11 cellular contexts compared by ENCODE assay signal in the genomic region with DNA sequence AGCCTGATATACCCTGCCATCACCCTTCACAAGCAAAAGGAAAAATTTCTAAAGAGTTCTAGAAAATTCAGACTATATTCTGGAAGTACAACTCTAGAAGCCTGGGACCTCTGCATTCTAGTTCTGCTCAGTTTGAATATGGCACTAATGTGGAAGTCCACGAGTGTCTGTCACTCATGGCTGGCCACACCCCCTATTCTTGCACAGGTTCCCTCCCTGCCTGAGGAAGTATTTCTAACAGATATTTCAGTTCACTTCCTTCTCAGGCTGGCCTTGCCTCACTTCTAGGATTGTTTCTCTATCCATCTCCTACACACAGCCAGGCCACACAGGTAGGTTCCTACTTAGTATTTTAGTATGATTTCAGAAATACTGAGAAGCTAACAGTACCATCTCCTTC.
DNase-seq lines count a peak whose midpoint lies in the region; ATAC-seq and TF ChIP-seq lines count a peak whose summit lies in the region.
"Had no signal": no experiment of that assay in that cellular context is flagged by ENCODE, and none has a peak within 500 bp of the region (broad histone marks: within the 10 kb centered on the region; RNA-seq: fewer than 3 reads in every experiment).

No MANE protein-coding gene starts in this region.

- H3K4me3 ChIP-seq in WERI-Rb-1 (ENCODE audit: low read depth, low read length), result no peak overlapping the region
- H3K4me3 ChIP-seq: SK-N-MC had no signal

- no peak overlapping the region for H3K4me3 Mint-ChIP-seq in natural killer cell treated with Interleukin-12 subunit alpha and Interleukin-12 subunit beta and Interleukin-15 and Interleukin-18, amount 100 ng/mL, for 72 hours

- H3K9me3 Mint-ChIP-seq in natural killer cell treated with Interleukin-12 subunit alpha and Interleukin-12 subunit beta and Interleukin-15 and Interleukin-18, amount 100 ng/mL, for 72 hours, result no peaks in the 10 kb centered on the region

- no peaks in the 10 kb centered on the region for H3K27me3 Mint-ChIP-seq in natural killer cell treated with Interleukin-12 subunit alpha and Interleukin-12 subunit beta and Interleukin-15 and Interleukin-18, amount 100 ng/mL, for 72 hours

- H3K36me3 ChIP-seq in WERI-Rb-1, result no peaks in the 10 kb centered on the region

- no peaks in the 10 kb centered on the region for H3K27me3 ChIP-seq in WERI-Rb-1 (ENCODE audit: insufficient read depth, low read depth, severe bottlenecking)

- DNase-seq in SW480 (ENCODE audit: low spot score), result peak; percentile 74
- no peak for DNase-seq in natural killer cell treated with Interleukin-12 subunit alpha and Interleukin-12 subunit beta and Interleukin-15 and Interleukin-18, amount 100 ng/mL, for 72 hours (ENCODE audit: low spot score)
- no peak for DNase-seq in NAMALWA (ENCODE audit: low spot score)
- no peak for DNase-seq in activated naive CD4-positive, alpha-beta T cell treated with anti-CD3 and anti-CD28 coated beads, Interleukin-2, amount 50 U/mL, for 16 hours
- DNase-seq in WERI-Rb-1, result no peak
- DNase-seq: islet precursor cell, NCI-H1048 had no signal

- no peak for TF ChIP-seq CTCF in WERI-Rb-1 (IDR thresholded peaks at IDR 0.05; ENCODE audit: low read depth, low read length)

- H3K27ac ChIP-seq in WERI-Rb-1, result no peak overlapping the region
- H3K27ac ChIP-seq: SK-N-MC had no signal

- H3K36me3 Mint-ChIP-seq in natural killer cell treated with Interleukin-12 subunit alpha and Interleukin-12 subunit beta and Interleukin-15 and Interleukin-18, amount 100 ng/mL, for 72 hours, result no peaks in the 10 kb centered on the region

- H3K9me3 ChIP-seq in WERI-Rb-1 (ENCODE audit: severe bottlenecking), result no peaks in the 10 kb centered on the region

- H3K27ac Mint-ChIP-seq in natural killer cell treated with Interleukin-12 subunit alpha and Interleukin-12 subunit beta and Interleukin-15 and Interleukin-18, amount 100 ng/mL, for 72 hours, result peak overlapping the region; percentile 66 to 70

- ATAC-seq in GM18511 (IDR thresholded peaks at IDR 0.05; ENCODE audit: unreplicated experiment), result peak; percentile 57
- ATAC-seq in HG02938 (IDR thresholded peaks at IDR 0.05; ENCODE audit: unreplicated experiment), result peak; percentile 60
- ATAC-seq in natural killer cell treated with Interleukin-12 subunit alpha and Interleukin-12 subunit beta and Interleukin-15 and Interleukin-18, amount 100 ng/mL, for 72 hours, result peak in 1 of 2 donors; percentile 63
- ATAC-seq in GM18520 (IDR thresholded peaks at IDR 0.05; ENCODE audit: unreplicated experiment), result no peak

- peaks cover 47 to 54% of the 10 kb centered on the region in 2 donors for H3K4me1 Mint-ChIP-seq in natural killer cell treated with Interleukin-12 subunit alpha and Interleukin-12 subunit beta and Interleukin-15 and Interleukin-18, amount 100 ng/mL, for 72 hours (ENCODE audit: low read depth in 2 of 2)
